ENCODE assay signal across 15 cellular contexts in the genomic region with DNA sequence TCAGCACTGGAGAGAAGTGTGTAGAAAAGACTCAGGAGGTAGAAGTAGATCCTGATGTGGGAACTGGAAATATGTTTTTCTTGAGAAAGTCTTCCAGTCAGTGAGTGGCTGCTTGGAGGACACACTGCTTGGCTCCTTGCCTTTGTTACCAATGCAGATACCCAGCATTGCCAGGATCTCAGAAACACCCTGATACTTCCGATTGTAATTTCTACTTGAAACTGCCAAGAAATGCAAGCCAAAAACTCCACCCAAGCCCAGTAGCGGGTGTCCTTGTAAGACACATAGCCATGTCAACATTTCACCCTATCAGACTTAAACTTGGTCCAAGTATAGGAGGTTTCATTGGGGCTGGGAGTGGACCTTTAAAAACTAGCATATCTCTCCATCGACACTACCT.
DNase-seq lines count a peak whose midpoint lies in the region; ATAC-seq and TF ChIP-seq lines count a peak whose summit lies in the region.
"Had no signal": no experiment of that assay in that cellular context is flagged by ENCODE, and none has a peak within 500 bp of the region (broad histone marks: within the 10 kb centered on the region; RNA-seq: fewer than 3 reads in every experiment).

No MANE protein-coding gene starts in this region.

- peaks cover 51% of the 10 kb centered on the region for H3K4me1 ChIP-seq in adipocyte (ENCODE audit: control insufficient read depth, insufficient read depth, low read length)
- peaks cover 4 to 37% (median 13%) of the 10 kb centered on the region in 3 donors for H3K4me1 ChIP-seq in gastroesophageal sphincter
- H3K4me1 ChIP-seq in thyroid gland, result peaks cover 19 to 41% of the 10 kb centered on the region in 2 donors
- H3K4me1 ChIP-seq in tibial nerve, result peaks cover 0 to 15% (median 5%) of the 10 kb centered on the region in 4 donors

- no peak overlapping the region for H3K4me3 ChIP-seq in adipocyte (ENCODE audit: low read length)
- no peak overlapping the region for H3K4me3 ChIP-seq in gastroesophageal sphincter
- no peak overlapping the region for H3K4me3 ChIP-seq in thyroid gland (replicated peaks in 1 of 3)
- no peak overlapping the region for H3K4me3 ChIP-seq in tibial nerve
- H3K4me3 ChIP-seq: skin epidermis had no signal

- TF ChIP-seq EP300 in gastroesophageal sphincter (IDR thresholded peaks at IDR 0.05) (no peak), tibial nerve (IDR thresholded peaks at IDR 0.05) (no peak)

- no peak for TF ChIP-seq POLR2A in gastroesophageal sphincter (IDR thresholded peaks at IDR 0.05)
- no peak for TF ChIP-seq POLR2A in thyroid gland (IDR thresholded peaks at IDR 0.05)
- TF ChIP-seq POLR2A in tibial nerve (IDR thresholded peaks at IDR 0.05), result no peak

- H3K36me3 ChIP-seq in adipocyte (ENCODE audit: control insufficient read depth, insufficient read depth, low read length, severe bottlenecking), result no peaks in the 10 kb centered on the region
- no peaks in the 10 kb centered on the region for H3K36me3 ChIP-seq in gastroesophageal sphincter
- no peaks in the 10 kb centered on the region for H3K36me3 ChIP-seq in thyroid gland
- H3K36me3 ChIP-seq in tibial nerve, result no peaks in the 10 kb centered on the region

- TF ChIP-seq CTCF in gastroesophageal sphincter (IDR thresholded peaks at IDR 0.05) (no peak), nephron progenitor cell (IDR thresholded peaks at IDR 0.05) (no peak), thyroid gland (IDR thresholded peaks at IDR 0.05) (no peak), tibial nerve (IDR thresholded peaks at IDR 0.05) (no peak)

- H3K9me3 ChIP-seq in adipocyte (ENCODE audit: control insufficient read depth, low read length) (no peaks in the 10 kb centered on the region), gastroesophageal sphincter (no peaks in the 10 kb centered on the region), thyroid gland (no peaks in the 10 kb centered on the region), tibial nerve (no peaks in the 10 kb centered on the region)

- whole genome bisulfite sequencing in gastroesophageal sphincter (ENCODE audit: low coverage in 1 of 2), 2 donors, result 35 to 50% methylated on average over 2 to 3 of the region's 3 CpGs
- 35 to 40% methylated on average over 3 of the region's 3 CpGs for WGBS in thyroid gland, 2 donors
- 56 to 59% methylated on average over 3 of the region's 3 CpGs for WGBS in tibial nerve, 2 donors

- ATAC-seq in gastroesophageal sphincter, result peak; percentile 29
- ATAC-seq: activated CD8-positive, alpha-beta T cell treated with anti-CD3 and anti-CD28 coated beads, Interleukin-2, amount 10 ng/mL, durations not matched to agents 7 days and 5 days had no signal

- peaks cover 9% of the 10 kb centered on the region for H3K27me3 ChIP-seq in adipocyte (replicated peaks; ENCODE audit: control insufficient read depth, insufficient read depth, low read length)
- peaks cover 3% of the 10 kb centered on the region for H3K27me3 ChIP-seq in gastroesophageal sphincter
- no peaks in the 10 kb centered on the region for H3K27me3 ChIP-seq in thyroid gland
- H3K27me3 ChIP-seq in tibial nerve, result no peaks in the 10 kb centered on the region

- H3K36me3 Mint-ChIP-seq in nephron progenitor cell (ENCODE audit: low read depth), result no peaks in the 10 kb centered on the region
- no peaks in the 10 kb centered on the region for H3K36me3 Mint-ChIP-seq in activated naive CD4-positive, alpha-beta T cell treated with anti-CD3 and anti-CD28 coated beads for 36 hours (ENCODE audit: low read depth)

- peaks cover 5% of the 10 kb centered on the region for H3K9me3 Mint-ChIP-seq in nephron progenitor cell
- H3K9me3 Mint-ChIP-seq in activated naive CD4-positive, alpha-beta T cell treated with anti-CD3 and anti-CD28 coated beads for 36 hours, result no peaks in the 10 kb centered on the region

- H3K27ac Mint-ChIP-seq in nephron progenitor cell, result peak overlapping the region; percentile 38
- H3K27ac Mint-ChIP-seq in activated naive CD4-positive, alpha-beta T cell treated with anti-CD3 and anti-CD28 coated beads for 36 hours, result no peak overlapping the region
- H3K27ac Mint-ChIP-seq: activated CD8-positive, alpha-beta T cell treated with anti-CD3 and anti-CD28 coated beads, Interleukin-2, amount 10 ng/mL, durations not matched to agents 7 days and 5 days had no signal

- no peak for DNase-seq in adipocyte (ENCODE audit: low read depth)
- DNase-seq in nephron progenitor cell, result no peak
- peak; percentile 48 to 52 for DNase-seq in thyroid gland
- no peak for DNase-seq in T-helper 2 cell
- no peak for DNase-seq in activated naive CD4-positive, alpha-beta T cell treated with anti-CD3 and anti-CD28 coated beads for 36 hours
- DNase-seq in kidney glomerular epithelial cell (lab: John Stamatoyannopoulos, UW), result no peak
- no peak for DNase-seq in tibial nerve (ENCODE audit: low spot score in 2 of 2)
- DNase-seq: activated CD8-positive, alpha-beta T cell treated with anti-CD3 and anti-CD28 coated beads, Interleukin-2, amount 10 ng/mL, durations not matched to agents 7 days and 5 days; amniotic stem cell; hippocampal formation; IMR-90; MV-4-11; NCI-H82 had no signal

- H3K9ac ChIP-seq in adipocyte (ENCODE audit: low read length), result peak overlapping the region; percentile 22

- H3K27ac ChIP-seq in gastroesophageal sphincter (peak overlapping the region in 3 of 4 donors; percentile 47 to 67 (median 62)), thyroid gland (peak overlapping the region in 2 of 3 donors; percentile 63 to 69), tibial nerve (peak overlapping the region in 1 of 4 donors; percentile 58)

- H3K4me1 Mint-ChIP-seq in nephron progenitor cell, result peaks cover 22% of the 10 kb centered on the region
- H3K4me1 Mint-ChIP-seq in activated naive CD4-positive, alpha-beta T cell treated with anti-CD3 and anti-CD28 coated beads for 36 hours (ENCODE audit: low read depth), result no peaks in the 10 kb centered on the region

- no peak overlapping the region for H3K4me3 Mint-ChIP-seq in nephron progenitor cell
- H3K4me3 Mint-ChIP-seq in activated naive CD4-positive, alpha-beta T cell treated with anti-CD3 and anti-CD28 coated beads for 36 hours, result no peak overlapping the region
- H3K4me3 Mint-ChIP-seq: activated CD8-positive, alpha-beta T cell treated with anti-CD3 and anti-CD28 coated beads, Interleukin-2, amount 10 ng/mL, durations not matched to agents 7 days and 5 days had no signal

- no peaks in the 10 kb centered on the region for H3K27me3 Mint-ChIP-seq in nephron progenitor cell (ENCODE audit: low read depth, poor library complexity)
- peaks cover 12% of the 10 kb centered on the region for H3K27me3 Mint-ChIP-seq in activated naive CD4-positive, alpha-beta T cell treated with anti-CD3 and anti-CD28 coated beads for 36 hours (ENCODE audit: low read depth)

- CTCF ChIA-PET in activated naive CD4-positive, alpha-beta T cell treated with anti-CD3 and anti-CD28 coated beads for 36 hours (lab: Charles Lee), result no interaction called here

- intact Hi-C loops in thyroid gland (cut with DNase I), result no loop called here
- intact Hi-C loops in activated naive CD4-positive, alpha-beta T cell treated with anti-CD3 and anti-CD28 coated beads for 36 hours (cut with micrococcal nuclease), result no loop called here

Comparison
In these comparisons a context has a peak if more than half of its experiments do, and no peak if none do; other contexts are left out.
1. DNase-seq: peak in thyroid gland (2 of 2); none in adipocyte (single experiment), nephron progenitor cell (single experiment), T-helper 2 cell (0 of 5), activated naive CD4-positive, alpha-beta T cell treated with anti-CD3 and anti-CD28 coated beads for 36 hours (single experiment), kidney glomerular epithelial cell (single experiment) and tibial nerve (0 of 2).